Comparison of ENCODE assay signal across 8 cellular contexts in the genomic region with DNA sequence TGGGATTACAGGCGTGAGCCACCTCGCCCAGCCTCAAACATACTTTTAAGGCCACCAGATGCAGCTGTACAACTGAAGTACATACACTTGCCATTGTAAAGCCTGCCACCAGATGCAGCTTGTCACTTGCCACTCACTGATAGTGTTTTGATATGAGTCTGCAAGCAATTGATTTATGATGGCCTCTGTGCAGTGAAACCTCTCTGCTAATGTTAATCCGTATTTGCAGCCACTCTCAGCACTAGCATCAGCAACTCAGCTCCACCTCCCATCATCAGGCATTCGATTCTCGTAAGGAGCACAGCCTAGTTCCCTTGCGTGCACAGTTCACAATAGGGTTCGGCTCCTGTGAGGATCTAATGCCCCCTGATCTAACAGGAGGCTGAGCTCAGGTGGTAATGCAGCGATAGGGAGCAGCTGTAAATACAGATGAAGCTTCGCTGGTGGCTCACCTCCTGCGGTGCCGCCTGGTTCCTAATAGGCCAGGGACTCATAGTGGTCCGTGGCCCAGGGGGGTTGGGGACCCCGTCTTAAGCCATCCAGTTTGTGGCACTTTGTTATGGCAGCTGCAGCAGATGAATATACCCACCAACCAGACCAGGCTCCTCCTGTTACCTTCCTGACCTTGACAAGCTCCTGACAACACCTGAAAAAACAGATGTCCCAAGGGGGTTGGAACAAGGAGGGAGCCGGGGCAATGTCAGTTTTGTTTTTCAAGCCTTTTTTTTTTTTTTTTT. TPM values are rescaled to one million over a fixed set of nuclear protein-coding genes. Genes with fewer than 3 reads are reported as not detected.
DNase-seq lines count a peak whose midpoint lies in the region; ATAC-seq and TF ChIP-seq lines count a peak whose summit lies in the region.

No MANE protein-coding gene starts in this region.

- peak overlapping the region; percentile 94 for H3K4me3 ChIP-seq in OCI-LY3 (ENCODE audit: low read length)

- TF ChIP-seq CTCF in OCI-LY3 (IDR thresholded peaks at IDR 0.05; ENCODE audit: low read depth, low read length) (no peak), foreskin keratinocyte (conservative IDR thresholded peaks at IDR 0.05) (no peak)

- H3K4me2 ChIP-seq in OCI-LY3 (ENCODE audit: low read length): peak overlapping the region; percentile 97

- H3K27ac ChIP-seq in OCI-LY3 (ENCODE audit: low read length) (peak overlapping the region; percentile 92), foreskin keratinocyte (peak overlapping the region; percentile 91)

- H2AFZ ChIP-seq in OCI-LY3 (ENCODE audit: low read depth, low read length): peak overlapping the region; percentile 19; the same call in 1 of the 2 replicates

- peaks cover 42% of the 10 kb centered on the region for H3K4me1 ChIP-seq in OCI-LY3 (ENCODE audit: low read length)
- H3K4me1 ChIP-seq in foreskin keratinocyte: peaks cover 10% of the 10 kb centered on the region

- H4K20me1 ChIP-seq in OCI-LY3 (ENCODE audit: insufficient read depth, low read length): peaks cover 33% of the 10 kb centered on the region

- H3K9ac ChIP-seq in OCI-LY3 (ENCODE audit: low read length): peak overlapping the region; percentile 76

- no peaks in the 10 kb centered on the region for H3K27me3 ChIP-seq in OCI-LY3 (ENCODE audit: low read depth, low read length)
- H3K27me3 ChIP-seq in foreskin keratinocyte: no peaks in the 10 kb centered on the region

- H3K9me3 ChIP-seq in OCI-LY3 (ENCODE audit: insufficient read depth, low read length): no peaks in the 10 kb centered on the region

- H3K79me2 ChIP-seq in OCI-LY3 (ENCODE audit: low read length): peaks cover 37% of the 10 kb centered on the region

- DNase-seq in NCI-H2227 (lab: John Stamatoyannopoulos, UW; ENCODE audit: unreplicated experiment) (peak; percentile 46), NCI-H2227 treated with DMSO at 0.1 percent for 48 hours (lab: John Stamatoyannopoulos, UW) (no peak), foreskin keratinocyte (no peak), head of caudate nucleus (no peak), amniotic stem cell (lab: John Stamatoyannopoulos, UW) (no peak), ureter (ENCODE audit: low spot score) (no peak)
- peak; percentile 17 for DNase-seq in stimulated activated naive CD8-positive, alpha-beta T cell treated with anti-CD3 and anti-CD28 coated beads, Interleukin-15, Interleukin-2, amounts not matched to agents 100 U/mL and 50 U/mL, for 24 hours

- intact Hi-C loops in head of caudate nucleus (cut with DNase I): loop anchor here (10.0 kb wide), 1 partner anchor 66 kb away; a partner anchor contains a TSS

- peaks cover 31% of the 10 kb centered on the region for H3K36me3 ChIP-seq in OCI-LY3 (replicated peaks; ENCODE audit: low read depth, low read length)

- ATAC-seq in foreskin keratinocyte: no peak
- ATAC-seq in stimulated activated naive CD8-positive, alpha-beta T cell treated with anti-CD3 and anti-CD28 coated beads, Interleukin-15, Interleukin-2, amounts not matched to agents 100 U/mL and 50 U/mL, for 24 hours: no peak

RNA-seq across cellular contexts. Expression of a gene that starts 1.3 kb away (rescaled TPM):
- 124 and 170 TPM in 2 replicates for total RNA-seq in foreskin keratinocyte
- polyA plus RNA-seq in foreskin keratinocyte: 108 and 144 TPM in 2 replicates
- total RNA-seq in ureter: 171 TPM

RNA-seq across cellular contexts. Expression of a gene that starts 31.1 kb away (rescaled TPM):
- not detected in 2 replicates for total RNA-seq in foreskin keratinocyte
- not detected in 2 replicates for polyA plus RNA-seq in foreskin keratinocyte
- total RNA-seq in ureter: 0.42 TPM

RNA-seq across cellular contexts. Expression of a gene that starts 58.7 kb away (rescaled TPM):
- total RNA-seq in foreskin keratinocyte: 8.4 and 10.3 TPM in 2 replicates
- 5.2 and 5.8 TPM in 2 replicates for polyA plus RNA-seq in foreskin keratinocyte
- 50.1 TPM for total RNA-seq in ureter

Comparison
In these comparisons a context has a peak if more than half of its experiments do, and no peak if none do; other contexts are left out.
1. DNase-seq: peak in NCI-H2227 (single experiment) and stimulated activated naive CD8-positive, alpha-beta T cell treated with anti-CD3 and anti-CD28 coated beads, Interleukin-15, Interleukin-2, amounts not matched to agents 100 U/mL and 50 U/mL, for 24 hours (single experiment); none in NCI-H2227 treated with DMSO at 0.1 percent for 48 hours (single experiment), foreskin keratinocyte (0 of 2), head of caudate nucleus (0 of 42), amniotic stem cell (single experiment) and ureter (single experiment).